In the genomic region with DNA sequence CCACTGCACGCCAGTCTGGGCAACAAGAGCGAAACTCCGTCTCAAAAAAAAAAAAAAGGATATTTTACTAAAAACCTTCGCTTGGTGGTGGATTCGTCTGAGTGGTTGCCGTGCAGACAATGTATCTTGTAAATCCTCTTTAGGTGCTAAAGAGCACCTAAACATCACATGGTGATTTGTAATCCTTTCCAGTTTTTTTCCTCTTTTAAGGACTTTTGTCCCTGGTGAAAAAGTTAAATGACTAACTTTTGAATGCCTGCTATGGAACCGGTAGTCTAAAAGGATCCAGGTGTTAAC, we compare ENCODE assay signal across 8 cellular contexts. TPM values are rescaled to one million over a fixed set of nuclear protein-coding genes. Genes with fewer than 3 reads are reported as not detected.
DNase-seq lines count a peak whose midpoint lies in the region; ATAC-seq and TF ChIP-seq lines count a peak whose summit lies in the region.

No MANE protein-coding gene starts in this region.

- H3K9me3 Mint-ChIP-seq in stimulated activated naive CD8-positive, alpha-beta T cell treated with anti-CD3 and anti-CD28 coated beads, Interleukin-15, Interleukin-2, amounts not matched to agents 100 ng/mL and 50 ng/mL, for 24 hours: no peaks in the 10 kb centered on the region

- H3K36me3 ChIP-seq in adipocyte (ENCODE audit: control insufficient read depth, insufficient read depth, low read length, severe bottlenecking) (peaks cover 4% of the 10 kb centered on the region), vagina (no peaks in the 10 kb centered on the region)

- peaks cover 37% of the 10 kb centered on the region for H3K4me1 Mint-ChIP-seq in stimulated activated naive CD8-positive, alpha-beta T cell treated with anti-CD3 and anti-CD28 coated beads, Interleukin-15, Interleukin-2, amounts not matched to agents 100 ng/mL and 50 ng/mL, for 24 hours (ENCODE audit: low read depth)

- H3K4me3 Mint-ChIP-seq in stimulated activated naive CD8-positive, alpha-beta T cell treated with anti-CD3 and anti-CD28 coated beads, Interleukin-15, Interleukin-2, amounts not matched to agents 100 ng/mL and 50 ng/mL, for 24 hours: peak overlapping the region; percentile 94

- peak overlapping the region; percentile 46 for H3K9ac ChIP-seq in adipocyte (ENCODE audit: low read length)

- no peak for DNase-seq in stimulated activated naive CD8-positive, alpha-beta T cell treated with anti-CD3 and anti-CD28 coated beads, Interleukin-15, Interleukin-2, amounts not matched to agents 100 U/mL and 50 U/mL, for 24 hours
- DNase-seq in adipocyte (ENCODE audit: low read depth) (no peak), medulla oblongata (ENCODE audit: extremely low spot score) (peak; percentile 7), vagina (ENCODE audit: extremely low spot score in 2 of 2) (no peak), NCI-H2081 treated with DMSO at 0.1 percent for 48 hours (lab: John Stamatoyannopoulos, UW) (no peak)
- DNase-seq in effector CD8-positive, alpha-beta T cell (lab: John Stamatoyannopoulos, UW): no peak

- H3K36me3 Mint-ChIP-seq in stimulated activated naive CD8-positive, alpha-beta T cell treated with anti-CD3 and anti-CD28 coated beads, Interleukin-15, Interleukin-2, amounts not matched to agents 100 ng/mL and 50 ng/mL, for 24 hours (ENCODE audit: low read depth): peaks cover 15% of the 10 kb centered on the region

- H3K4me1 ChIP-seq in adipocyte (ENCODE audit: control insufficient read depth, insufficient read depth, low read length): peaks cover 35% of the 10 kb centered on the region
- peaks cover 30% of the 10 kb centered on the region for H3K4me1 ChIP-seq in vagina

- TF ChIP-seq CTCF in vagina (IDR thresholded peaks at IDR 0.05): no peak

- H3K27me3 ChIP-seq in adipocyte (replicated peaks; ENCODE audit: control insufficient read depth, insufficient read depth, low read length) (no peaks in the 10 kb centered on the region), vagina (no peaks in the 10 kb centered on the region)

- H3K4me3 ChIP-seq in adipocyte (ENCODE audit: low read length) (peak overlapping the region; percentile 92), vagina (peak overlapping the region; percentile 94 to 97)

- H3K27ac Mint-ChIP-seq in stimulated activated naive CD8-positive, alpha-beta T cell treated with anti-CD3 and anti-CD28 coated beads, Interleukin-15, Interleukin-2, amounts not matched to agents 100 ng/mL and 50 ng/mL, for 24 hours: peak overlapping the region; percentile 81

- H3K27me3 Mint-ChIP-seq in stimulated activated naive CD8-positive, alpha-beta T cell treated with anti-CD3 and anti-CD28 coated beads, Interleukin-15, Interleukin-2, amounts not matched to agents 100 ng/mL and 50 ng/mL, for 24 hours: no peaks in the 10 kb centered on the region

- ATAC-seq in stimulated activated naive CD8-positive, alpha-beta T cell treated with anti-CD3 and anti-CD28 coated beads, Interleukin-15, Interleukin-2, amounts not matched to agents 100 U/mL and 50 U/mL, for 24 hours: no peak
- no peak for ATAC-seq in GM18498 (IDR thresholded peaks at IDR 0.05; ENCODE audit: unreplicated experiment)

- TF ChIP-seq POLR2A in vagina (IDR thresholded peaks at IDR 0.05): no peak

- intact Hi-C loops in vagina (cut with DNase I): loop anchor here (10.0 kb wide), 1 partner anchor 48 kb away; the partner anchor contains the start of gene SETDB1

- H3K9me3 ChIP-seq in adipocyte (ENCODE audit: control insufficient read depth, low read length) (no peaks in the 10 kb centered on the region), vagina (no peaks in the 10 kb centered on the region)

- peak overlapping the region; percentile 97 for H3K27ac ChIP-seq in vagina

RNA-seq across cellular contexts. Expression of gene ARNT, which starts 0.8 kb away (rescaled TPM):
- 71.5 TPM for total RNA-seq in vagina

RNA-seq across cellular contexts. Expression of gene CTXND2, which starts 9.8 kb away (rescaled TPM):
- not detected for total RNA-seq in vagina

RNA-seq across cellular contexts. Expression of gene SETDB1, which starts 49.0 kb away (rescaled TPM):
- 51.1 TPM for total RNA-seq in vagina
